Comparison of ENCODE assay signal across 1 cellular context in the genomic region with DNA sequence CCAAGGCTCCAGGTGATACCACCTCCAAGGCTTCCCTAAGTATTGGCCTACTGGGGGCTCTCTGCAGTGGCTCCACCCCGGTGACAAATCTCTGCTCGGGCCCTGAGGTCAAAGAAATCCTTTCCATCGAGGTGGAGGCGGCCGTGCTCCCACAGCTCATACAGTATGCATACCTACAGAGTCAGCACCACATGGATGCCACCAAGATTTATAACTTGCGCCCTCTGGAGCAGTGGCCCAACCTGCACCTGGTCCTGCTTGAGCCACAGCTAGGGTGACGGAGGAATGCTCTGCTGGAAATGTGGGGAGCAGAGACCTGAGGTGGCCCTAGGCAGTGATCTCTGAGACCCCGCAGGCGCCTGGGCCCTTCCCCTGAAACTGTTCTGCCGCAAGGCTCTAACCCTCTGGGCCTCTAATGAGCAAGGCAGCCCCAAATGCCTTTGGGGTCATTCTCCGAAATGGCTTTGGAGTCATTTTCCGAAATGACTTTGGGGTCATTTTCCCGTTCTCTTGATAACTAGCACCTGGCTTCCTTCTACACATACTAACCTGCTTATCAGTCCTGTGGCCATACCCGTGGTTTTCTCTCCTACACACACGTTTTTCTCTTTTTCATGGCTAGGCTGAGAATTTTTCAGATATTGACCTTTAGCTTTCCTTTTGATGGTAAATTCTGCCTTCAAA.
TF ChIP-seq lines count a peak whose summit lies in the region.

No MANE protein-coding gene starts in this region.

TF ChIP-seq in HEK293T, 16 proteins besides CTCF, POLR2A, EP300 and RAD21 (continued from another document):
- TF ChIP-seq FOXK2 (IDR thresholded peaks at IDR 0.05) (no peak), LEF1 (IDR thresholded peaks at IDR 0.05; ENCODE audit: borderline replicate concordance) (no peak), L3MBTL2 (conservative IDR thresholded peaks at IDR 0.05) (no peak), ARNT (IDR thresholded peaks at IDR 0.05) (no peak)
